ENCODE assay signal across 1 cellular context in the genomic region with DNA sequence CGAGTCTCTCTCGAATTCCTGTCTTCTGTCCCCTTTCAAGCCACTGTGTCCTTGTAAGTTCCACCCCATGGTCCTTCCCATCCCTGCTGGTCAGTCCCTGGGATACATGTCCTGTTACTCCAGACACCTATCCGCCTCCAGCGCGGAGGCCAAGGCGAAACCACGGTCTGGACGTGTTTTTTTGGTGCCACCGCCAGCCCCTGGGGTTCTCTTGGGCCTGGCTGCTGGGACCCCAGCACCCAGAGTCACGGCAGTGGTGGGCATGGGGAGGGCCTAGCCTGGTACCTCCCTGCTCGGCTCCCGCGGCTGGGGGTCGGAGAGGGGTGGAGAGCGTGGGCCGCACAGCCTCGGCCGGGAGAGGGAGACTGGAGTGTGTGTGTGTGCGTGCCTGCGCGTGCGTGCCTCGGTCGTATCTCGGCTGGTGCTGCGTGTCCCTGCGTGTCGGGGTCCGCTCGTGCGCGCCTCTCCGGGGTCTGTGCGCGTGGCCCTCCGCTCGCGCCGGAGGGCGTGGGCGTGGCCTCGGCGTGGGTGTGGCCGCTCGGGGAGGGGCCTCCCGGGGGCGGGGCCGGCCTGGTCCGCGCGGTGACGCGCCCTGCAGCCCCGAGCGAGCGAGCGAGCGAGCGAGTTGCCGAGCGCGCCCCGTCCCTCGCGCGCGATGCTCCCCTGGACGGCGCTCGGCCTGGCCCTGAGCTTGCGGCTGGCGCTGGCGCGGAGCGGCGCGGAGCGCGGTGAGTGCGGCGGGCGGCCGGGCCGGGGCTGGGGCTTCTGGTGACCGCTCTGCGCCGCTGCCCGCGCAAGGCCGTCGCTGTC.
TF ChIP-seq lines count a peak whose summit lies in the region.

A gene with protein sequence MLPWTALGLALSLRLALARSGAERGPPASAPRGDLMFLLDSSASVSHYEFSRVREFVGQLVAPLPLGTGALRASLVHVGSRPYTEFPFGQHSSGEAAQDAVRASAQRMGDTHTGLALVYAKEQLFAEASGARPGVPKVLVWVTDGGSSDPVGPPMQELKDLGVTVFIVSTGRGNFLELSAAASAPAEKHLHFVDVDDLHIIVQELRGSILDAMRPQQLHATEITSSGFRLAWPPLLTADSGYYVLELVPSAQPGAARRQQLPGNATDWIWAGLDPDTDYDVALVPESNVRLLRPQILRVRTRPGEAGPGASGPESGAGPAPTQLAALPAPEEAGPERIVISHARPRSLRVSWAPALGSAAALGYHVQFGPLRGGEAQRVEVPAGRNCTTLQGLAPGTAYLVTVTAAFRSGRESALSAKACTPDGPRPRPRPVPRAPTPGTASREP (plus strand): TSS at position 597 of the 810 bp plus-strand sequence. CDS start 59 bp downstream, at position 656.

TF ChIP-seq in GM12878, 131 proteins besides CTCF, POLR2A, EP300 and RAD21 (continued from another document and continues in another):
- TF ChIP-seq CEBPZ (IDR thresholded peaks at IDR 0.05; ENCODE audit: low read depth, low read length) (no peak), SMAD5 (IDR thresholded peaks at IDR 0.05; ENCODE audit: low read depth) (no peak), MTA3 (IDR thresholded peaks at IDR 0.05; ENCODE audit: borderline replicate concordance, low read length) (no peak), ZNF622 (IDR thresholded peaks at IDR 0.05) (no peak), RB1 (IDR thresholded peaks at IDR 0.05; ENCODE audit: borderline replicate concordance) (no peak), SKIL (IDR thresholded peaks at IDR 0.05; ENCODE audit: low read depth, poor library complexity, severe bottlenecking) (no peak), ZBTB4 (CRISPR knock-in tag; IDR thresholded peaks at IDR 0.05) (no peak), EGR1 (IDR thresholded peaks at IDR 0.05; ENCODE audit: borderline replicate concordance in 1 of 2, low read depth in 2 of 2, low read length in 2 of 2) (peak in 1 of 2 experiments; percentile 73; a peak in 2 of 3 replicates), GATAD2B (conservative IDR thresholded peaks at IDR 0.05; ENCODE audit: low read depth) (0 out of 2 replicates have a peak, but pooled peaks have one; percentile 56), TCF7 (IDR thresholded peaks at IDR 0.05; ENCODE audit: borderline replicate concordance) (no peak), MEF2A (IDR thresholded peaks at IDR 0.05; ENCODE audit: insufficient read depth, low read depth, low read length) (no peak), ZNF217 (IDR thresholded peaks at IDR 0.05) (no peak), NBN (IDR thresholded peaks at IDR 0.05) (no peak), ELK1 (IDR thresholded peaks at IDR 0.05; ENCODE audit: low read depth, low read length) (no peak), BCLAF1 (IDR thresholded peaks at IDR 0.05) (no peak), ATF2 (IDR thresholded peaks at IDR 0.05; ENCODE audit: low read length) (no peak), MEF2B (IDR thresholded peaks at IDR 0.05; ENCODE audit: partially characterized antibody, poor library complexity, severe bottlenecking) (no peak), RBBP5 (conservative IDR thresholded peaks at IDR 0.05) (no peak), BCL11A (IDR thresholded peaks at IDR 0.05; ENCODE audit: low read depth, low read length) (no peak), NR2F1 (conservative IDR thresholded peaks at IDR 0.05) (0 out of 2 replicates have a peak, but pooled peaks have one; percentile 14), SP1 (IDR thresholded peaks at IDR 0.05; ENCODE audit: low read depth, low read length) (peak; percentile 25), MLLT1 (IDR thresholded peaks at IDR 0.05) (peak; percentile 83), KDM1A (IDR thresholded peaks at IDR 0.05; ENCODE audit: borderline replicate concordance) (no peak), JUND (IDR thresholded peaks at IDR 0.05; ENCODE audit: low read depth, low read length) (no peak), BHLHE40 (IDR thresholded peaks at IDR 0.05; ENCODE audit: borderline replicate concordance in 1 of 2, low read depth in 2 of 2, low read length in 1 of 2) (peak in 1 of 2 experiments; percentile 63; a peak in 2 of 4 replicates), IKZF1 (conservative IDR thresholded peaks at IDR 0.05) (peak; percentile 55), POU2F2 (IDR thresholded peaks at IDR 0.05; ENCODE audit: borderline replicate concordance, low read depth, low read length) (no peak), IRF5 (IDR thresholded peaks at IDR 0.05; ENCODE audit: borderline replicate concordance) (no peak), PAX8 (IDR thresholded peaks at IDR 0.05) (no peak), BRCA1 (IDR thresholded peaks at IDR 0.05; ENCODE audit: low read depth, low read length) (no peak), TAF1 (IDR thresholded peaks at IDR 0.05; ENCODE audit: borderline replicate concordance, low read depth, low read length) (no peak), CHD4 (IDR thresholded peaks at IDR 0.05) (no peak)
- TF ChIP-seq, protein P1, sequence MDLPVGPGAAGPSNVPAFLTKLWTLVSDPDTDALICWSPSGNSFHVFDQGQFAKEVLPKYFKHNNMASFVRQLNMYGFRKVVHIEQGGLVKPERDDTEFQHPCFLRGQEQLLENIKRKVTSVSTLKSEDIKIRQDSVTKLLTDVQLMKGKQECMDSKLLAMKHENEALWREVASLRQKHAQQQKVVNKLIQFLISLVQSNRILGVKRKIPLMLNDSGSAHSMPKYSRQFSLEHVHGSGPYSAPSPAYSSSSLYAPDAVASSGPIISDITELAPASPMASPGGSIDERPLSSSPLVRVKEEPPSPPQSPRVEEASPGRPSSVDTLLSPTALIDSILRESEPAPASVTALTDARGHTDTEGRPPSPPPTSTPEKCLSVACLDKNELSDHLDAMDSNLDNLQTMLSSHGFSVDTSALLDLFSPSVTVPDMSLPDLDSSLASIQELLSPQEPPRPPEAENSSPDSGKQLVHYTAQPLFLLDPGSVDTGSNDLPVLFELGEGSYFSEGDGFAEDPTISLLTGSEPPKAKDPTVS (IDR thresholded peaks at IDR 0.05; ENCODE audit: low read depth, low read length) = no peak
